8 cellular contexts compared by ENCODE assay signal in genomic region chr6:99151634-99152344, GRCh38.
A peak's percentile ranks its signal among the peaks of the same experiment; 100 is the strongest.
DNase-seq lines count a peak whose midpoint lies in the region; ATAC-seq, FAIRE-seq and TF ChIP-seq lines count a peak whose summit lies in the region.
"Had no signal": no experiment of that assay in that cellular context is flagged by ENCODE, and none has a peak within 500 bp of the region (broad histone marks: within the 10 kb centered on the region; RNA-seq: fewer than 3 reads in every experiment).

No MANE protein-coding gene starts in this region.

- H3K9me3 ChIP-seq in OCI-LY1 (ENCODE audit: low read length): no peaks in the 10 kb centered on the region
- no peaks in the 10 kb centered on the region for H3K9me3 ChIP-seq in GM12878 (replicated peaks; ENCODE audit: control insufficient read depth, insufficient read depth, low read length)
- H3K9me3 ChIP-seq in ovary: no peaks in the 10 kb centered on the region

- no peaks in the 10 kb centered on the region for H3K36me3 Mint-ChIP-seq in mesothelial cell of epicardium
- H3K36me3 Mint-ChIP-seq: activated naive CD4-positive, alpha-beta T cell treated with anti-CD3 and anti-CD28 coated beads, Interleukin-2, amount 50 U/mL, for 24 hours had no signal

- CTCF ChIA-PET in GM12878 (lab: Yijun Ruan, JAX): interaction anchor here (0.7 to 9.2 kb wide), 16 partner anchors 9 to 1657 kb away, joined by 3 to 110 read pairs (median 3); no protein-coding TSS in a partner anchor

- peak; percentile 96 for ATAC-seq in GM19043 (IDR thresholded peaks at IDR 0.05; ENCODE audit: low read depth, unreplicated experiment)
- ATAC-seq in HG03097 (IDR thresholded peaks at IDR 0.05; ENCODE audit: low FRiP score, unreplicated experiment): peak; percentile 97
- peak; percentile 99 for ATAC-seq in GM12878

- no peaks in the 10 kb centered on the region for H3K9me2 ChIP-seq in OCI-LY1 (ENCODE audit: low read depth, low read length)

- H3F3A ChIP-seq in OCI-LY1 (ENCODE audit: insufficient read depth, low read length): no peaks in the 10 kb centered on the region

- H3K9ac ChIP-seq in OCI-LY1 (ENCODE audit: low read length) (no peak overlapping the region), GM12878 (ENCODE audit: control insufficient read depth, insufficient read depth, low read length) (no peak overlapping the region)

- H3K4me1 Mint-ChIP-seq in mesothelial cell of epicardium: peaks cover 2% of the 10 kb centered on the region
- H3K4me1 Mint-ChIP-seq: activated naive CD4-positive, alpha-beta T cell treated with anti-CD3 and anti-CD28 coated beads, Interleukin-2, amount 50 U/mL, for 24 hours had no signal

- no peak overlapping the region for H3K27ac Mint-ChIP-seq in mesothelial cell of epicardium
- H3K27ac Mint-ChIP-seq: activated naive CD4-positive, alpha-beta T cell treated with anti-CD3 and anti-CD28 coated beads, Interleukin-2, amount 50 U/mL, for 24 hours had no signal

- TF ChIP-seq RAD21 in GM12878 (IDR thresholded peaks at IDR 0.05; ENCODE audit: insufficient read depth, low read depth, low read length): peak; percentile 63

- no peaks in the 10 kb centered on the region for H3K79me2 ChIP-seq in OCI-LY1 (ENCODE audit: insufficient read depth, low read length)
- H3K79me2 ChIP-seq in GM12878 (ENCODE audit: control insufficient read depth, insufficient read depth, low read length): no peaks in the 10 kb centered on the region

- TF ChIP-seq POLR2A in GM12878 (IDR thresholded peaks at IDR 0.05; ENCODE audit: low read depth, low read length) (no peak), ovary (IDR thresholded peaks at IDR 0.05) (no peak)

- no peak overlapping the region for H3K4me3 Mint-ChIP-seq in mesothelial cell of epicardium
- H3K4me3 Mint-ChIP-seq: activated naive CD4-positive, alpha-beta T cell treated with anti-CD3 and anti-CD28 coated beads, Interleukin-2, amount 50 U/mL, for 24 hours had no signal

- no peaks in the 10 kb centered on the region for H3K36me3 ChIP-seq in OCI-LY1 (ENCODE audit: insufficient read depth, low read length)
- no peaks in the 10 kb centered on the region for H3K36me3 ChIP-seq in GM12878 (ENCODE audit: control insufficient read depth in 2 of 2, insufficient read depth in 2 of 2, low read length in 1 of 2)
- H3K36me3 ChIP-seq in ovary: no peaks in the 10 kb centered on the region

- SMC1A ChIA-PET in GM12878 (lab: Charles Lee; ENCODE audit: uncharacterized antibody, unreplicated experiment): interaction anchor here (0.8 to 3.3 kb wide), 4 partner anchors 11 to 91 kb away, joined by 3 to 21 read pairs (median 3); no protein-coding TSS in a partner anchor

- H3K4me2 ChIP-seq in OCI-LY1 (ENCODE audit: low read length) (no peak overlapping the region), GM12878 (ENCODE audit: control insufficient read depth, insufficient read depth) (no peak overlapping the region)

- H3K27me3 Mint-ChIP-seq in mesothelial cell of epicardium (ENCODE audit: low read depth): peaks cover 10% of the 10 kb centered on the region

- no peaks in the 10 kb centered on the region for H3K9me3 Mint-ChIP-seq in mesothelial cell of epicardium
- H3K9me3 Mint-ChIP-seq: activated naive CD4-positive, alpha-beta T cell treated with anti-CD3 and anti-CD28 coated beads, Interleukin-2, amount 50 U/mL, for 24 hours had no signal

- RAD21 ChIA-PET in GM12878 (lab: Charles Lee; ENCODE audit: unreplicated experiment): interaction anchor here (0.9 to 2.8 kb wide), 2 partner anchors 9 to 90 kb away, joined by 4 to 12 read pairs; no protein-coding TSS in a partner anchor

- H3K27ac ChIP-seq in OCI-LY1 (ENCODE audit: low read depth, low read length, poor library complexity, severe bottlenecking) (no peak overlapping the region), GM12878 (ENCODE audit: control insufficient read depth, insufficient read depth) (no peak overlapping the region), ovary (no peak overlapping the region)

- H3K4me3 ChIP-seq in OCI-LY1 (ENCODE audit: low read depth, low read length, poor library complexity, severe bottlenecking): no peak overlapping the region
- no peak overlapping the region for H3K4me3 ChIP-seq in GM12878
- no peak overlapping the region for H3K4me3 ChIP-seq in ovary

- TF ChIP-seq CTCF in OCI-LY1 (IDR thresholded peaks at IDR 0.05; ENCODE audit: low read length) (peak; percentile 91), GM12878 (IDR thresholded peaks at IDR 0.05 in 2 of 3, conservative IDR thresholded peaks at IDR 0.05 in 1 of 3; ENCODE audit: control insufficient read depth in 2 of 3, extremely low read depth in 1 of 3, insufficient read depth in 1 of 3, low read depth in 3 of 3, low read length in 3 of 3) (peak; percentile 72 to 81 (median 78)), mesothelial cell of epicardium (IDR thresholded peaks at IDR 0.05; ENCODE audit: unreplicated experiment) (peak; percentile 48), ovary (IDR thresholded peaks at IDR 0.05) (no peak)

- BruUV-seq in GM12878 (replicated peaks; lab: Mats Ljungman, UMichigan): no TSS peak

- 23% methylated on average over 11 of the region's 11 CpGs for WGBS in GM12878 (ENCODE audit: insufficient coverage, insufficient replicate concordance, low lambda C conversion rate, missing lambda C conversion rate)
- 41 to 47% (median 46%) methylated on average over 11 of the region's 11 CpGs for WGBS in ovary, 3 donors

- intact Hi-C loops in GM12878 (cut with micrococcal nuclease; ENCODE audit: unreplicated experiment): loop anchor here (1.0 to 2.0 kb wide), 2 partner anchors 67 to 91 kb away; no protein-coding TSS in a partner anchor
- intact Hi-C loops in ovary (cut with DNase I): no loop called here

- DNase-seq in Daoy (ENCODE audit: low read depth) (peak; percentile 55), GM12878 (ENCODE audit: low read depth, low spot score) (peak; percentile 4), mesothelial cell of epicardium (ENCODE audit: low spot score in 2 of 2, unreplicated experiment in 2 of 2) (peak; percentile 25 to 56), ovary (no peak)

- peak; percentile 89 for FAIRE-seq in GM12878 (lab: Jason Lieb, UNC)

- H3K27me3 ChIP-seq in OCI-LY1 (ENCODE audit: insufficient read depth, low read length): no peaks in the 10 kb centered on the region
- no peaks in the 10 kb centered on the region; a peak in 1 of 4 replicates for H3K27me3 ChIP-seq in GM12878 (replicated peaks in 1 of 2; ENCODE audit: control insufficient read depth in 2 of 2, insufficient read depth in 2 of 2, low read length in 1 of 2)
- H3K27me3 ChIP-seq in ovary: no peaks in the 10 kb centered on the region

- H4K20me1 ChIP-seq in OCI-LY1 (ENCODE audit: insufficient read depth, low read length) (no peaks in the 10 kb centered on the region), GM12878 (ENCODE audit: control insufficient read depth, insufficient read depth) (no peaks in the 10 kb centered on the region)

- POLR2A ChIA-PET in GM12878 (lab: Charles Lee): no interaction called here

- H2AFZ ChIP-seq in OCI-LY1 (ENCODE audit: low read length): no peak overlapping the region
- no peak overlapping the region for H2AFZ ChIP-seq in GM12878 (ENCODE audit: control insufficient read depth, low read depth, low read length)

- no peak for TF ChIP-seq EP300 in GM12878 (IDR thresholded peaks at IDR 0.05; ENCODE audit: borderline replicate concordance in 1 of 2, control insufficient read depth in 1 of 2, low read depth in 2 of 2, low read length in 2 of 2)
- no peak for TF ChIP-seq EP300 in ovary (IDR thresholded peaks at IDR 0.05)

- in situ Hi-C loops in GM12878 (cut with MboI): loop anchor here (10.0 kb wide), 1 partner anchor 93 kb away; no protein-coding TSS in a partner anchor

- no peaks in the 10 kb centered on the region for H3K4me1 ChIP-seq in OCI-LY1 (ENCODE audit: insufficient read depth, low read length, severe bottlenecking)
- no peaks in the 10 kb centered on the region for H3K4me1 ChIP-seq in GM12878 (ENCODE audit: control insufficient read depth, insufficient read depth, low read length)
- H3K4me1 ChIP-seq in ovary (ENCODE audit: insufficient read depth): no peaks in the 10 kb centered on the region

TF ChIP-seq in GM12878, 131 proteins besides CTCF, POLR2A, EP300 and RAD21:
- TF ChIP-seq SPI1 (IDR thresholded peaks at IDR 0.05; ENCODE audit: borderline replicate concordance, insufficient read depth, low read depth, low read length) (peak; percentile 24; the same call in 1 of the 2 replicates), SMC3 (IDR thresholded peaks at IDR 0.05; ENCODE audit: borderline replicate concordance, low read length) (peak; percentile 78), EZH2 (IDR thresholded peaks at IDR 0.05; ENCODE audit: borderline replicate concordance, control insufficient read depth, low read depth, low read length) (no peak), CREM (IDR thresholded peaks at IDR 0.05; ENCODE audit: low read depth) (peak; percentile 38; the same call in 1 of the 2 replicates)

Comparison
In these comparisons a context has a peak if more than half of its experiments do, and no peak if none do; other contexts are left out.
1. DNase-seq: peak in Daoy (single experiment), GM12878 (single experiment) and mesothelial cell of epicardium (2 of 2); none in ovary (0 of 5).
2. CTCF ChIP-seq: peak in OCI-LY1 (single experiment), GM12878 (3 of 3) and mesothelial cell of epicardium (single experiment); none in ovary (0 of 3).
3. Peak in every context shown above with its lines, with median percentiles within 50 percentile points of each other: ATAC-seq.